In genomic region chrX:66022742-66023725, GRCh38 we compare ENCODE assay signal across 13 cellular contexts. TPM values are rescaled to one million over a fixed set of nuclear protein-coding genes. Genes with fewer than 3 reads are reported as not detected.
DNase-seq lines count a peak whose midpoint lies in the region; ATAC-seq, FAIRE-seq and TF ChIP-seq lines count a peak whose summit lies in the region.
"Had no signal": no experiment of that assay in that cellular context is flagged by ENCODE, and none has a peak within 500 bp of the region (broad histone marks: within the 10 kb centered on the region; RNA-seq: fewer than 3 reads in every experiment).

No MANE protein-coding gene starts in this region.

- no peak for FAIRE-seq in D721Med (lab: Jason Lieb, UNC)

- intact Hi-C loops in mucosa of descending colon (cut with DNase I, micrococcal nuclease) = no loop called here

- in situ Hi-C loops in SK-MEL-5 (cut with HindIII; ENCODE audit: low pct_unique_long_range_greater_than_20kb, low sequenced_read_pairs) = no loop called here

- CTCF ChIA-PET in GM10248 (lab: Yijun Ruan, JAX) = interaction anchor here (0.8 to 6.1 kb wide), 2 partner anchors 8 to 37 kb away, joined by 3 to 45 read pairs; no protein-coding TSS in a partner anchor

- DNase-seq in GM10248 (ENCODE audit: extremely low spot score) = no peak
- DNase-seq in HT-29 (ENCODE audit: low spot score) = peak; percentile 9
- peak; percentile 22 for DNase-seq in SK-MEL-5 (ENCODE audit: low read depth, low spot score)
- DNase-seq in mucosa of descending colon = no peak
- no peak for DNase-seq in activated CD4-positive, alpha-beta T cell treated with anti-CD3 and anti-CD28 coated beads for 4 hours
- no peak for DNase-seq in NAMALWA (ENCODE audit: low spot score)
- DNase-seq in D721Med (ENCODE audit: insufficient read length, low spot score) = no peak
- DNase-seq: activated T-cell treated with anti-CD3 and anti-CD28 coated beads, Interleukin-2, amount 50 U/mL, for 72 hours; brain microvascular endothelial cell; NCI-H1436; PC-9; sigmoid colon; uterus had no signal

- POLR2A ChIA-PET in GM10248 (lab: Yijun Ruan, JAX) = no interaction called here

- no peaks in the 10 kb centered on the region for H3K9me3 ChIP-seq in mucosa of descending colon
- H3K9me3 ChIP-seq: sigmoid colon, uterus had no signal

- peak; percentile 15 for ATAC-seq in mucosa of descending colon
- ATAC-seq: activated T-cell treated with anti-CD3 and anti-CD28 coated beads, Interleukin-2, amount 50 U/mL, for 72 hours had no signal

- peak; percentile 12 for TF ChIP-seq CTCF in GM10248 (IDR thresholded peaks at IDR 0.05; ENCODE audit: control extremely low read depth, extremely low read depth, low read depth, missing control alignments)
- TF ChIP-seq CTCF in mucosa of descending colon (IDR thresholded peaks at IDR 0.05) = no peak
- no peak for TF ChIP-seq CTCF in D721Med (IDR thresholded peaks at IDR 0.05; ENCODE audit: insufficient read depth, missing control alignments)

- H3K4me3 ChIP-seq in mucosa of descending colon = no peak overlapping the region
- H3K4me3 ChIP-seq: PC-9, sigmoid colon, uterus had no signal

- no peaks in the 10 kb centered on the region for H3K36me3 ChIP-seq in mucosa of descending colon (ENCODE audit: low read depth)
- H3K36me3 ChIP-seq: brain microvascular endothelial cell, sigmoid colon, uterus had no signal

- no peaks in the 10 kb centered on the region for H3K4me1 ChIP-seq in mucosa of descending colon (ENCODE audit: low read depth)
- H3K4me1 ChIP-seq: sigmoid colon, uterus had no signal

RNA-seq across cellular contexts. Expression of gene VSIG4, which starts 16.8 kb away (rescaled TPM):
- total RNA-seq in HT-29 (2014; rRNA removed; shearing (Covaris generic)) = not detected in 2 replicates
- total RNA-seq in SK-MEL-5 (2014; rRNA removed; shearing (Covaris generic)) = not detected in 2 replicates
- not detected in 2 replicates for polyA plus RNA-seq in SK-MEL-5 (2015; cell fraction: cytosol; rRNA removed)
- polyA plus RNA-seq in SK-MEL-5 (2015; cell fraction: nucleus; rRNA removed) = not detected in 2 replicates
- 10 to 100 TPM in 2 of 3 donors, 1 to 10 TPM in 1; 7.3 to 80.5 (median 79.9) TPM for total RNA-seq in mucosa of descending colon
- total RNA-seq: PC-9 had no signal

Comparison
In these comparisons a context has a peak if more than half of its experiments do, and no peak if none do; other contexts are left out.
1. DNase-seq: peak in HT-29 (single experiment) and SK-MEL-5 (single experiment); none in GM10248 (single experiment), mucosa of descending colon (0 of 3), activated CD4-positive, alpha-beta T cell treated with anti-CD3 and anti-CD28 coated beads for 4 hours (0 of 2), NAMALWA (single experiment) and D721Med (single experiment).